1 cellular context compared by ENCODE assay signal in genomic region chr2:86623549-86624547, GRCh38.
TF ChIP-seq lines count a peak whose summit lies in the region.

TSS of gene RNF103 (minus strand) at chr2:86623865. CDS start at chr2:86622886, 979 bp downstream.

TF ChIP-seq in K562, 482 proteins besides CTCF, POLR2A, EP300 and RAD21 (continued from another document and continues in another):
- TF ChIP-seq, protein P1, sequence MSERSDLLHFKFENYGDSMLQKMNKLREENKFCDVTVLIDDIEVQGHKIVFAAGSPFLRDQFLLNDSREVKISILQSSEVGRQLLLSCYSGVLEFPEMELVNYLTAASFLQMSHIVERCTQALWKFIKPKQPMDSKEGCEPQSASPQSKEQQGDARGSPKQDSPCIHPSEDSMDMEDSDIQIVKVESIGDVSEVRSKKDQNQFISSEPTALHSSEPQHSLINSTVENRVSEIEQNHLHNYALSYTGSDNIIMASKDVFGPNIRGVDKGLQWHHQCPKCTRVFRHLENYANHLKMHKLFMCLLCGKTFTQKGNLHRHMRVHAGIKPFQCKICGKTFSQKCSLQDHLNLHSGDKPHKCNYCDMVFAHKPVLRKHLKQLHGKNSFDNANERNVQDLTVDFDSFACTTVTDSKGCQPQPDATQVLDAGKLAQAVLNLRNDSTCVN (CRISPR knock-in tag; IDR thresholded peaks at IDR 0.05), result no peak
- no peak for TF ChIP-seq ZNF655 (CRISPR knock-in tag; IDR thresholded peaks at IDR 0.05)
- TF ChIP-seq ZNF512 (tag; IDR thresholded peaks at IDR 0.05), result no peak
- TF ChIP-seq PHB2 (IDR thresholded peaks at IDR 0.05; ENCODE audit: low read depth), result no peak
- TF ChIP-seq ZKSCAN1 (IDR thresholded peaks at IDR 0.05; ENCODE audit: low read depth, low read length), result no peak
- no peak for TF ChIP-seq GATAD2B (IDR thresholded peaks at IDR 0.05; ENCODE audit: borderline replicate concordance)
- no peak for TF ChIP-seq CBFA2T2 (conservative IDR thresholded peaks at IDR 0.05)
- TF ChIP-seq DMBX1 (CRISPR knock-in tag; IDR thresholded peaks at IDR 0.05; ENCODE audit: borderline replicate concordance), result 0 out of 2 replicates have a peak, but pooled peaks have one; percentile 39
- peak in 1 of 2 experiments; percentile 48; a peak in 1 of 4 replicates for TF ChIP-seq TBL1XR1 (IDR thresholded peaks at IDR 0.05; ENCODE audit: low read length in 2 of 2)
- TF ChIP-seq CUX1 (CRISPR knock-in tag; IDR thresholded peaks at IDR 0.05), result no peak
- TF ChIP-seq KHSRP (IDR thresholded peaks at IDR 0.05), result no peak
- no peak for TF ChIP-seq SPI1 (IDR thresholded peaks at IDR 0.05; ENCODE audit: borderline replicate concordance, low read depth, low read length)
- TF ChIP-seq TAL1 (IDR thresholded peaks at IDR 0.05), result no peak
- TF ChIP-seq MCM3 (IDR thresholded peaks at IDR 0.05), result no peak
- no peak for TF ChIP-seq KLF10 (CRISPR knock-in tag; IDR thresholded peaks at IDR 0.05)
- TF ChIP-seq BCL6 (CRISPR knock-in tag; IDR thresholded peaks at IDR 0.05), result no peak
- TF ChIP-seq GTF2F1 (IDR thresholded peaks at IDR 0.05; ENCODE audit: low read depth, low read length), result no peak
- TF ChIP-seq KDM1A (IDR thresholded peaks at IDR 0.05), result no peak
- peak; percentile 47; the same call in 1 of the 2 replicates for TF ChIP-seq ZBTB12 (CRISPR knock-in tag; IDR thresholded peaks at IDR 0.05)
- TF ChIP-seq RBM39 (optimal IDR thresholded peaks at IDR 0.05; ENCODE audit: low read depth, low read length), result no peak
- TF ChIP-seq XRCC5 (IDR thresholded peaks at IDR 0.05; ENCODE audit: low read depth, low read length), result no peak
- TF ChIP-seq, protein P2, sequence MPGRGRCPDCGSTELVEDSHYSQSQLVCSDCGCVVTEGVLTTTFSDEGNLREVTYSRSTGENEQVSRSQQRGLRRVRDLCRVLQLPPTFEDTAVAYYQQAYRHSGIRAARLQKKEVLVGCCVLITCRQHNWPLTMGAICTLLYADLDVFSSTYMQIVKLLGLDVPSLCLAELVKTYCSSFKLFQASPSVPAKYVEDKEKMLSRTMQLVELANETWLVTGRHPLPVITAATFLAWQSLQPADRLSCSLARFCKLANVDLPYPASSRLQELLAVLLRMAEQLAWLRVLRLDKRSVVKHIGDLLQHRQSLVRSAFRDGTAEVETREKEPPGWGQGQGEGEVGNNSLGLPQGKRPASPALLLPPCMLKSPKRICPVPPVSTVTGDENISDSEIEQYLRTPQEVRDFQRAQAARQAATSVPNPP (IDR thresholded peaks at IDR 0.05; ENCODE audit: borderline replicate concordance, insufficient read depth, insufficient read length), result no peak
- TF ChIP-seq CBX8 (IDR thresholded peaks at IDR 0.05; ENCODE audit: borderline replicate concordance, extremely low read depth, low read depth, low read length, poor library complexity, severe bottlenecking), result no peak
- no peak for TF ChIP-seq CBX1 (IDR thresholded peaks at IDR 0.05; ENCODE audit: low read depth)
- no peak for TF ChIP-seq TCFL5 (CRISPR knock-in tag; conservative IDR thresholded peaks at IDR 0.05)
- TF ChIP-seq NUFIP1 (IDR thresholded peaks at IDR 0.05; ENCODE audit: partially characterized antibody), result no peak
- TF ChIP-seq E2F1 (CRISPR knock-in tag; IDR thresholded peaks at IDR 0.05), result 0 out of 2 replicates have a peak, but pooled peaks have one; percentile 36
- peak; percentile 64 to 69 for TF ChIP-seq NRF1 (conservative IDR thresholded peaks at IDR 0.05 in 1 of 2, IDR thresholded peaks at IDR 0.05 in 1 of 2)
- no peak for TF ChIP-seq CREB5 (CRISPR knock-in tag; IDR thresholded peaks at IDR 0.05)
- TF ChIP-seq HEY1 (CRISPR knock-in tag; IDR thresholded peaks at IDR 0.05; ENCODE audit: borderline replicate concordance), result no peak
- TF ChIP-seq ZNF165 (CRISPR knock-in tag; IDR thresholded peaks at IDR 0.05; ENCODE audit: borderline replicate concordance), result no peak
- TF ChIP-seq CHD4 (IDR thresholded peaks at IDR 0.05; ENCODE audit: insufficient read depth, insufficient replicate concordance, low read depth, low read length, poor library complexity, severe bottlenecking), result no peak
- no peak for TF ChIP-seq ZNF77 (CRISPR knock-in tag; IDR thresholded peaks at IDR 0.05)
- TF ChIP-seq PRPF4 (IDR thresholded peaks at IDR 0.05; ENCODE audit: insufficient read depth, low read depth, low read length, poor library complexity, severe bottlenecking), result no peak
- no peak for TF ChIP-seq ZC3H4 (CRISPR knock-in tag; IDR thresholded peaks at IDR 0.05; ENCODE audit: borderline replicate concordance)
- no peak for TF ChIP-seq HINFP (tag; conservative IDR thresholded peaks at IDR 0.05; ENCODE audit: low read depth)
- TF ChIP-seq TCF7L2 (IDR thresholded peaks at IDR 0.05; ENCODE audit: low read depth, low read length), result no peak
- no peak for TF ChIP-seq TCF3 (CRISPR knock-in tag; IDR thresholded peaks at IDR 0.05)
- TF ChIP-seq, protein P3, sequence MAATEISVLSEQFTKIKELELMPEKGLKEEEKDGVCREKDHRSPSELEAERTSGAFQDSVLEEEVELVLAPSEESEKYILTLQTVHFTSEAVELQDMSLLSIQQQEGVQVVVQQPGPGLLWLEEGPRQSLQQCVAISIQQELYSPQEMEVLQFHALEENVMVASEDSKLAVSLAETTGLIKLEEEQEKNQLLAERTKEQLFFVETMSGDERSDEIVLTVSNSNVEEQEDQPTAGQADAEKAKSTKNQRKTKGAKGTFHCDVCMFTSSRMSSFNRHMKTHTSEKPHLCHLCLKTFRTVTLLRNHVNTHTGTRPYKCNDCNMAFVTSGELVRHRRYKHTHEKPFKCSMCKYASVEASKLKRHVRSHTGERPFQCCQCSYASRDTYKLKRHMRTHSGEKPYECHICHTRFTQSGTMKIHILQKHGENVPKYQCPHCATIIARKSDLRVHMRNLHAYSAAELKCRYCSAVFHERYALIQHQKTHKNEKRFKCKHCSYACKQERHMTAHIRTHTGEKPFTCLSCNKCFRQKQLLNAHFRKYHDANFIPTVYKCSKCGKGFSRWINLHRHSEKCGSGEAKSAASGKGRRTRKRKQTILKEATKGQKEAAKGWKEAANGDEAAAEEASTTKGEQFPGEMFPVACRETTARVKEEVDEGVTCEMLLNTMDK (IDR thresholded peaks at IDR 0.05; ENCODE audit: borderline replicate concordance, insufficient read depth, low read depth, low read length, poor library complexity, severe bottlenecking), result no peak
- TF ChIP-seq ZNF41 (CRISPR knock-in tag; conservative IDR thresholded peaks at IDR 0.05), result no peak
- TF ChIP-seq HDAC6 (IDR thresholded peaks at IDR 0.05; ENCODE audit: low read depth, low read length), result no peak
- TF ChIP-seq ZFPM2 (CRISPR knock-in tag; IDR thresholded peaks at IDR 0.05), result no peak
- no peak for TF ChIP-seq GABPB2 (CRISPR knock-in tag; conservative IDR thresholded peaks at IDR 0.05)
- TF ChIP-seq ZNF3 (CRISPR knock-in tag; IDR thresholded peaks at IDR 0.05), result no peak
- TF ChIP-seq, protein P4, sequence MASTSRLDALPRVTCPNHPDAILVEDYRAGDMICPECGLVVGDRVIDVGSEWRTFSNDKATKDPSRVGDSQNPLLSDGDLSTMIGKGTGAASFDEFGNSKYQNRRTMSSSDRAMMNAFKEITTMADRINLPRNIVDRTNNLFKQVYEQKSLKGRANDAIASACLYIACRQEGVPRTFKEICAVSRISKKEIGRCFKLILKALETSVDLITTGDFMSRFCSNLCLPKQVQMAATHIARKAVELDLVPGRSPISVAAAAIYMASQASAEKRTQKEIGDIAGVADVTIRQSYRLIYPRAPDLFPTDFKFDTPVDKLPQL (IDR thresholded peaks at IDR 0.05; ENCODE audit: extremely low read depth, insufficient read length), result no peak
- TF ChIP-seq ELF4 (CRISPR knock-in tag; IDR thresholded peaks at IDR 0.05), result no peak
